ENCODE assay signal across 8 cellular contexts in the genomic region with DNA sequence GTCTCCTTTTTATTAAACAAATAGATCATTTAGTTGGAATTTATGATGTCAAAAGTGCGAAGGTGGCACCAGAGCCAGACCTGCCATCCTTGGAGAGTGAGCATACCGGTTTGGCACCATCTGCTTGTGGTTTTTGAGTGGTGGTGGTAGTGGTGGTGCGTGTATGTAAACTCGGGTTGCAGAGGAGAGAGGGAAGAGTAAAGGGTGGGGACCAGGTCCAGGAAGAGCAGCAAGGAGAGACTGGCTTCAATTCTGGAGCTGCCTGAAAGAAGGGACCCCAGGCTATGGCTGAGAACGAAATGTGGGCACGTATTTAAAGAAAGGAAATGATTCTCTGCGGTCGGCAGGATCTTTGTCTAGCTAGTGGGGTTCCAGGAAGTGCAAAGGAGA. TPM values are rescaled to one million over a fixed set of nuclear protein-coding genes. Genes with fewer than 3 reads are reported as not detected.
DNase-seq lines count a peak whose midpoint lies in the region; ATAC-seq, FAIRE-seq and TF ChIP-seq lines count a peak whose summit lies in the region.

No MANE protein-coding gene starts in this region.

- H3K27me3 ChIP-seq in heart left ventricle (peaks cover 0 to 44% (median 18%) of the 10 kb centered on the region in 9 donors), hepatocyte (peaks cover 42% of the 10 kb centered on the region), transverse colon (peaks cover 58% of the 10 kb centered on the region)

- intact Hi-C loops in heart left ventricle (cut with DNase I), result no loop called here
- intact Hi-C loops in Right ventricle myocardium superior (cut with DNase I), result no loop called here
- intact Hi-C loops in transverse colon (cut with DNase I; ENCODE audit: low total_unique reads), result no loop called here

- DNase-seq in heart left ventricle (no peak), Right ventricle myocardium superior (no peak), RWPE1 (ENCODE audit: low spot score) (peak; percentile 58), hepatocyte (ENCODE audit: low spot score) (no peak), transverse colon (peak; percentile 20), 8988T (no peak), GM12891 (ENCODE audit: insufficient read length, low spot score) (no peak)
- DNase-seq in activated CD8-positive, alpha-beta memory T cell treated with anti-CD3 and anti-CD28 coated beads, Interleukin-2, amount 50 U/mL, for 48 hours, result no peak

- in situ Hi-C loops in transverse colon (cut with MboI; ENCODE audit: low pct_ligation_motif_present in 1 of 4, low pct_unique_long_range_greater_than_20kb in 1 of 4, low sequenced_read_pairs in 3 of 4), result no loop called here

- H3K9me3 ChIP-seq in heart left ventricle (no peaks in the 10 kb centered on the region), hepatocyte (ENCODE audit: low read depth) (no peaks in the 10 kb centered on the region), transverse colon (no peaks in the 10 kb centered on the region)

- ATAC-seq in heart left ventricle (no peak), Right ventricle myocardium superior (ENCODE audit: poor library complexity) (no peak)

- CTCF ChIA-PET in RWPE1 (lab: Yijun Ruan, JAX), result interaction anchor here (0.7 to 1.3 kb wide), 3 partner anchors 20 to 57 kb away, joined by 3 to 7 read pairs (median 3); no protein-coding TSS in a partner anchor

- H3K79me2 ChIP-seq in hepatocyte, result no peaks in the 10 kb centered on the region

- no peak for TF ChIP-seq POLR2A in heart left ventricle (IDR thresholded peaks at IDR 0.05)
- no peak for TF ChIP-seq POLR2A in transverse colon (IDR thresholded peaks at IDR 0.05)
- TF ChIP-seq POLR2A in GM12891 (IDR thresholded peaks at IDR 0.05; ENCODE audit: low read depth, low read length), result no peak

- no peak for FAIRE-seq in GM12891 (lab: Jason Lieb, UNC)

- WGBS in heart left ventricle, 4 donors, result 15 to 22% (median 18%) methylated on average over 8 of the region's 8 CpGs
- WGBS in hepatocyte (ENCODE audit: low lambda C conversion rate, missing lambda C conversion rate), result 21% methylated on average over 8 of the region's 8 CpGs
- 6 to 10% methylated on average over 7 to 8 of the region's 8 CpGs for WGBS in transverse colon (ENCODE audit: low coverage in 1 of 2), 2 donors

- peaks cover 0 to 16% (median 2%) of the 10 kb centered on the region in 12 donors for H3K4me1 ChIP-seq in heart left ventricle
- H3K4me1 ChIP-seq in hepatocyte (ENCODE audit: insufficient read depth), result peaks cover 3% of the 10 kb centered on the region
- H3K4me1 ChIP-seq in transverse colon, result peaks cover 0 to 15% (median 10%) of the 10 kb centered on the region in 4 donors

- no peak overlapping the region for H2AFZ ChIP-seq in hepatocyte

- H3K4me2 ChIP-seq in hepatocyte, result peak overlapping the region; percentile 89

- no peak for TF ChIP-seq EP300 in transverse colon (IDR thresholded peaks at IDR 0.05; ENCODE audit: low read depth)

- POLR2A ChIA-PET in RWPE1 (lab: Yijun Ruan, JAX; ENCODE audit: low non-redundant PET), result interaction anchor here (0.6 to 0.8 kb wide), 3 partner anchors 14 to 109 kb away, joined by 3 to 6 read pairs (median 4); no protein-coding TSS in a partner anchor

- no peaks in the 10 kb centered on the region for H3K9me2 ChIP-seq in hepatocyte (replicated peaks; ENCODE audit: insufficient read depth)

- no peak overlapping the region for H3K27ac ChIP-seq in heart left ventricle
- H3K27ac ChIP-seq in RWPE1, result no peak overlapping the region
- H3K27ac ChIP-seq in hepatocyte, result no peak overlapping the region
- peak overlapping the region in 1 of 4 donors; percentile 12 for H3K27ac ChIP-seq in transverse colon

- H4K20me1 ChIP-seq in hepatocyte (ENCODE audit: insufficient read depth, poor library complexity, severe bottlenecking), result no peaks in the 10 kb centered on the region

- H3K4me3 ChIP-seq in heart left ventricle (peak overlapping the region in 9 of 12 donors; percentile 42 to 61 (median 53)), hepatocyte (no peak overlapping the region), transverse colon (peak overlapping the region in 3 of 4 donors; percentile 62 to 73 (median 68))

- H3K36me3 ChIP-seq in heart left ventricle (no peaks in the 10 kb centered on the region), hepatocyte (replicated peaks; ENCODE audit: insufficient read depth, low read depth) (no peaks in the 10 kb centered on the region), transverse colon (no peaks in the 10 kb centered on the region)

- TF ChIP-seq CTCF in heart left ventricle (IDR thresholded peaks at IDR 0.05) (no peak), RWPE1 (conservative IDR thresholded peaks at IDR 0.05; ENCODE audit: low read depth) (no peak), hepatocyte (IDR thresholded peaks at IDR 0.05; ENCODE audit: poor library complexity) (no peak), transverse colon (IDR thresholded peaks at IDR 0.05) (no peak)

TF ChIP-seq in GM12891, 5 proteins besides CTCF, POLR2A, EP300 and RAD21:
- TF ChIP-seq POLR2AphosphoS5 (IDR thresholded peaks at IDR 0.05; ENCODE audit: low read depth, low read length), result no peak

RNA-seq across cellular contexts. Expression of a gene that starts 0.5 kb away (rescaled TPM):
- total RNA-seq in heart left ventricle, result 1 to 10 TPM in 1 of 9 donors, under 1 TPM in 7, not detected in 1; 0.06 to 1.1 (median 0.16) TPM
- under 1 TPM; 0.11 to 0.19 TPM for polyA plus RNA-seq in heart left ventricle
- 0.11 TPM for total RNA-seq in Right ventricle myocardium superior
- total RNA-seq in hepatocyte, result 0.12 and 1.5 TPM in 2 replicates
- 0.11 and 0.15 TPM in 2 replicates for polyA plus RNA-seq in hepatocyte
- under 1 TPM in 2 of 4 donors, not detected in 2; 0.14 to 0.16 TPM for total RNA-seq in transverse colon
- polyA plus RNA-seq in GM12891 (2012; ENCODE audit: low read depth, missing spikeins), result 0.01 TPM

Comparison
In these comparisons a context has a peak if more than half of its experiments do, and no peak if none do; other contexts are left out.
1. DNase-seq: peak in RWPE1 (single experiment) and transverse colon (single experiment); none in heart left ventricle (0 of 5), Right ventricle myocardium superior (single experiment), hepatocyte (single experiment), 8988T (single experiment), GM12891 (single experiment) and activated CD8-positive, alpha-beta memory T cell treated with anti-CD3 and anti-CD28 coated beads, Interleukin-2, amount 50 U/mL, for 48 hours (single experiment).